13 cellular contexts compared by ENCODE assay signal in genomic region chr5:92838253-92838652, GRCh38.
DNase-seq lines count a peak whose midpoint lies in the region; ATAC-seq, FAIRE-seq and TF ChIP-seq lines count a peak whose summit lies in the region.
"Had no signal": no experiment of that assay in that cellular context is flagged by ENCODE, and none has a peak within 500 bp of the region (broad histone marks: within the 10 kb centered on the region; RNA-seq: fewer than 3 reads in every experiment).

No MANE protein-coding gene starts in this region.

- H3K9ac ChIP-seq in GM12878 (ENCODE audit: control insufficient read depth, insufficient read depth, low read length) (no peak overlapping the region), HepG2 (ENCODE audit: insufficient read depth, low read depth, low read length) (no peak overlapping the region)

- H2AFZ ChIP-seq in GM12878 (ENCODE audit: control insufficient read depth, low read depth, low read length) = no peak overlapping the region
- H2AFZ ChIP-seq in HepG2 (ENCODE audit: low read length) = no peak overlapping the region

- H3K4me3 ChIP-seq in GM12878 (no peak overlapping the region), HepG2 (replicated peaks in 1 of 3; ENCODE audit: insufficient read depth in 1 of 3, low read depth in 2 of 3, low read length in 3 of 3) (no peak overlapping the region)
- H3K4me3 ChIP-seq: body of pancreas had no signal

- H3K4me1 ChIP-seq in GM12878 (ENCODE audit: control insufficient read depth, insufficient read depth, low read length) (no peaks in the 10 kb centered on the region), HepG2 (ENCODE audit: insufficient read depth, low read length) (no peaks in the 10 kb centered on the region)
- H3K4me1 ChIP-seq: body of pancreas had no signal

- TF ChIP-seq RAD21 in GM12878 (IDR thresholded peaks at IDR 0.05; ENCODE audit: insufficient read depth, low read depth, low read length) (peak; percentile 32; the same call in 1 of the 2 replicates), HepG2 (CRISPR knock-in tag; IDR thresholded peaks at IDR 0.05) (no peak)

- no peak overlapping the region for H3K4me3 Mint-ChIP-seq in stimulated activated memory B cell treated with anti-CD40 and anti-IgM and Interleukin-4, amounts not matched to agents 10 μg/mL and 1 μg/mL and 100 μg/mL, for 72 hours

- CTCF ChIA-PET in GM12878 (lab: Yijun Ruan, JAX) = no interaction called here
- CTCF ChIA-PET in HepG2 (lab: Yijun Ruan, JAX; ENCODE audit: low intra/inter-chr PET ratio, low total read pairs) = no interaction called here

- in situ Hi-C loops in GM12878 (cut with MboI) = no loop called here
- in situ Hi-C loops in HepG2 (cut with HindIII; ENCODE audit: extremely low pct_ligation_motif_present, low pct_unique_long_range_greater_than_20kb) = no loop called here

- H3K9me3 ChIP-seq in GM12878 (replicated peaks; ENCODE audit: control insufficient read depth, insufficient read depth, low read length) (no peaks in the 10 kb centered on the region), HepG2 (ENCODE audit: low read length) (no peaks in the 10 kb centered on the region)
- H3K9me3 ChIP-seq: body of pancreas had no signal

- H3K27me3 ChIP-seq in GM12878 (replicated peaks in 1 of 2; ENCODE audit: control insufficient read depth in 2 of 2, insufficient read depth in 2 of 2, low read length in 1 of 2) = no peaks in the 10 kb centered on the region
- H3K27me3 ChIP-seq in HepG2 (ENCODE audit: control insufficient read depth in 1 of 2, insufficient read depth in 2 of 2, low read length in 2 of 2) = no peaks in the 10 kb centered on the region; a peak in 1 of 5 replicates
- H3K27me3 ChIP-seq: body of pancreas had no signal

- DNase-seq in NCI-H2029 (lab: John Stamatoyannopoulos, UW) = peak; percentile 27
- DNase-seq in NCI-H2029 treated with DMSO at 0.1 percent for 48 hours (lab: John Stamatoyannopoulos, UW) = no peak
- DNase-seq in LHCN-M2 (ENCODE audit: low read depth) = peak; percentile 24
- no peak for DNase-seq in GM12878 (ENCODE audit: low read depth, low spot score)
- DNase-seq in HepG2 (ENCODE audit: low spot score) = peak; percentile 37
- DNase-seq in NCI-H1105 treated with DMSO at 0.1 percent for 48 hours (lab: John Stamatoyannopoulos, UW) = no peak
- DNase-seq: body of pancreas; left ventricle myocardium superior; stimulated activated naive CD8-positive, alpha-beta T cell treated with anti-CD3 and anti-CD28 coated beads, Interleukin-15, Interleukin-2, amounts not matched to agents 100 U/mL and 50 U/mL, for 24 hours had no signal

- peaks cover 4% of the 10 kb centered on the region for H3K9me3 Mint-ChIP-seq in stimulated activated memory B cell treated with anti-CD40 and anti-IgM and Interleukin-4, amounts not matched to agents 10 μg/mL and 1 μg/mL and 100 μg/mL, for 72 hours

- H3K27ac Mint-ChIP-seq in stimulated activated memory B cell treated with anti-CD40 and anti-IgM and Interleukin-4, amounts not matched to agents 10 μg/mL and 1 μg/mL and 100 μg/mL, for 72 hours = no peak overlapping the region

- H3K27me3 Mint-ChIP-seq in stimulated activated memory B cell treated with anti-CD40 and anti-IgM and Interleukin-4, amounts not matched to agents 10 μg/mL and 1 μg/mL and 100 μg/mL, for 72 hours = no peaks in the 10 kb centered on the region

- H3K4me1 Mint-ChIP-seq in stimulated activated memory B cell treated with anti-CD40 and anti-IgM and Interleukin-4, amounts not matched to agents 10 μg/mL and 1 μg/mL and 100 μg/mL, for 72 hours = no peaks in the 10 kb centered on the region

- intact Hi-C loops in GM12878 (cut with micrococcal nuclease; ENCODE audit: unreplicated experiment) = no loop called here
- intact Hi-C loops in HepG2 (cut with micrococcal nuclease; ENCODE audit: unreplicated experiment) = loop anchor here (1.0 to 5.0 kb wide), 3 partner anchors 151 to 1201 kb away; no protein-coding TSS in a partner anchor

- BruUV-seq in GM12878 (replicated peaks; lab: Mats Ljungman, UMichigan) = no TSS peak
- no TSS peak for BruUV-seq in HepG2 (replicated peaks; lab: Mats Ljungman, UMichigan)

- RAD21 ChIA-PET in GM12878 (lab: Charles Lee; ENCODE audit: unreplicated experiment) = no interaction called here

- no peaks in the 10 kb centered on the region for H3K36me3 Mint-ChIP-seq in stimulated activated memory B cell treated with anti-CD40 and anti-IgM and Interleukin-4, amounts not matched to agents 10 μg/mL and 1 μg/mL and 100 μg/mL, for 72 hours

- FAIRE-seq in GM12878 (lab: Jason Lieb, UNC) (no peak), HepG2 (lab: Jason Lieb, UNC) (no peak)
- FAIRE-seq: A204.1, RCC 7860 had no signal

- TF ChIP-seq POLR2A in GM12878 (IDR thresholded peaks at IDR 0.05; ENCODE audit: low read depth, low read length) = no peak
- TF ChIP-seq POLR2A in HepG2 (IDR thresholded peaks at IDR 0.05; ENCODE audit: insufficient read depth in 1 of 2, low read depth in 2 of 2, low read length in 2 of 2) = no peak

- no peaks in the 10 kb centered on the region for H3K79me2 ChIP-seq in GM12878 (ENCODE audit: control insufficient read depth, insufficient read depth, low read length)
- H3K79me2 ChIP-seq in HepG2 (ENCODE audit: insufficient read depth, low read length) = no peaks in the 10 kb centered on the region

- SMC1A ChIA-PET in GM12878 (lab: Charles Lee; ENCODE audit: uncharacterized antibody, unreplicated experiment) = interaction anchor here (0.9 kb wide), 1 partner anchor 19 kb away, joined by 3 read pairs; no protein-coding TSS in a partner anchor

- H3K4me2 ChIP-seq in GM12878 (ENCODE audit: control insufficient read depth, insufficient read depth) (no peak overlapping the region), HepG2 (ENCODE audit: low read depth, low read length) (no peak overlapping the region)

- POLR2A ChIA-PET in GM12878 (lab: Charles Lee) = no interaction called here
- POLR2A ChIA-PET in HepG2 (lab: Yijun Ruan, JAX) = no interaction called here

- H3K27ac ChIP-seq in GM12878 (ENCODE audit: control insufficient read depth, insufficient read depth) = no peak overlapping the region
- H3K27ac ChIP-seq in HepG2 (ENCODE audit: extremely low read length, insufficient read depth, low read length) = no peak overlapping the region
- H3K27ac ChIP-seq: body of pancreas had no signal

- H3K36me3 ChIP-seq in GM12878 (ENCODE audit: control insufficient read depth in 2 of 2, insufficient read depth in 2 of 2, low read length in 1 of 2) = no peaks in the 10 kb centered on the region
- H3K36me3 ChIP-seq in HepG2 (replicated peaks in 1 of 2; ENCODE audit: control insufficient read depth in 1 of 2, insufficient read depth in 2 of 2, low read length in 2 of 2) = no peaks in the 10 kb centered on the region

- TF ChIP-seq CTCF in GM12878 (IDR thresholded peaks at IDR 0.05 in 2 of 3, conservative IDR thresholded peaks at IDR 0.05 in 1 of 3; ENCODE audit: control insufficient read depth in 2 of 3, extremely low read depth in 1 of 3, insufficient read depth in 1 of 3, low read depth in 3 of 3, low read length in 3 of 3) (peak in 1 of 3 experiments; percentile 18; a peak in 1 of 6 replicates), HepG2 (CRISPR knock-in tag; IDR thresholded peaks at IDR 0.05) (peak; percentile 51)

- ATAC-seq in GM12878 = peak; percentile 55; the same call in 1 of the 3 replicates
- ATAC-seq in HepG2 = peak; percentile 87
- ATAC-seq in stimulated activated memory B cell treated with anti-CD40 and anti-IgM and Interleukin-4, amounts not matched to agents 10 μg/mL and 1 μg/mL and 100 μg/mL, for 72 hours = no peak
- ATAC-seq in HG02970 (IDR thresholded peaks at IDR 0.05; ENCODE audit: low FRiP score, unreplicated experiment) = no peak
- ATAC-seq: body of pancreas; left ventricle myocardium superior; stimulated activated naive CD8-positive, alpha-beta T cell treated with anti-CD3 and anti-CD28 coated beads, Interleukin-15, Interleukin-2, amounts not matched to agents 100 U/mL and 50 U/mL, for 24 hours had no signal

- H4K20me1 ChIP-seq in GM12878 (ENCODE audit: control insufficient read depth, insufficient read depth) (no peaks in the 10 kb centered on the region), HepG2 (ENCODE audit: insufficient read depth, low read length) (no peaks in the 10 kb centered on the region)

- TF ChIP-seq EP300 in GM12878 (IDR thresholded peaks at IDR 0.05; ENCODE audit: borderline replicate concordance in 1 of 2, control insufficient read depth in 1 of 2, low read depth in 2 of 2, low read length in 2 of 2) = no peak
- TF ChIP-seq EP300 in HepG2 (IDR thresholded peaks at IDR 0.05; ENCODE audit: low read depth in 2 of 2, low read length in 2 of 2) = no peak
- no peak for TF ChIP-seq EP300 in HepG2 (CRISPR knock-in tag; IDR thresholded peaks at IDR 0.05; ENCODE audit: borderline replicate concordance)

- 0% methylated on average over 1 of the region's 1 CpG for WGBS in GM12878 (ENCODE audit: insufficient coverage, insufficient replicate concordance, low lambda C conversion rate, missing lambda C conversion rate)
- 0% methylated on average over 1 of the region's 1 CpG for WGBS in HepG2 (ENCODE audit: low lambda C conversion rate)

TF ChIP-seq in GM12878, 131 proteins besides CTCF, POLR2A, EP300 and RAD21:
- no peak for TF ChIP-seq ZNF24 (IDR thresholded peaks at IDR 0.05)
- peak; percentile 10; the same call in 1 of the 2 replicates for TF ChIP-seq SMC3 (IDR thresholded peaks at IDR 0.05; ENCODE audit: borderline replicate concordance, low read length)

TF ChIP-seq in HepG2, 621 proteins besides CTCF, POLR2A, EP300 and RAD21 (continues in another document):
- TF ChIP-seq ZNF780A (CRISPR knock-in tag; IDR thresholded peaks at IDR 0.05) (no peak), ZNF660 (CRISPR knock-in tag; IDR thresholded peaks at IDR 0.05; ENCODE audit: borderline replicate concordance, low read depth) (no peak), ZSCAN5A (CRISPR knock-in tag; IDR thresholded peaks at IDR 0.05; ENCODE audit: borderline replicate concordance) (no peak), NFYB (CRISPR knock-in tag; IDR thresholded peaks at IDR 0.05) (no peak), ZSCAN22 (CRISPR knock-in tag; IDR thresholded peaks at IDR 0.05) (no peak)

Comparison
In these comparisons a context has a peak if more than half of its experiments do, and no peak if none do; other contexts are left out.
1. DNase-seq: peak in NCI-H2029 (single experiment), LHCN-M2 (single experiment) and HepG2 (single experiment); none in NCI-H2029 treated with DMSO at 0.1 percent for 48 hours (single experiment), GM12878 (single experiment) and NCI-H1105 treated with DMSO at 0.1 percent for 48 hours (single experiment).
2. ATAC-seq: peak in GM12878 (single experiment) and HepG2 (single experiment); none in stimulated activated memory B cell treated with anti-CD40 and anti-IgM and Interleukin-4, amounts not matched to agents 10 μg/mL and 1 μg/mL and 100 μg/mL, for 72 hours (single experiment) and HG02970 (single experiment).